In the genomic region with DNA sequence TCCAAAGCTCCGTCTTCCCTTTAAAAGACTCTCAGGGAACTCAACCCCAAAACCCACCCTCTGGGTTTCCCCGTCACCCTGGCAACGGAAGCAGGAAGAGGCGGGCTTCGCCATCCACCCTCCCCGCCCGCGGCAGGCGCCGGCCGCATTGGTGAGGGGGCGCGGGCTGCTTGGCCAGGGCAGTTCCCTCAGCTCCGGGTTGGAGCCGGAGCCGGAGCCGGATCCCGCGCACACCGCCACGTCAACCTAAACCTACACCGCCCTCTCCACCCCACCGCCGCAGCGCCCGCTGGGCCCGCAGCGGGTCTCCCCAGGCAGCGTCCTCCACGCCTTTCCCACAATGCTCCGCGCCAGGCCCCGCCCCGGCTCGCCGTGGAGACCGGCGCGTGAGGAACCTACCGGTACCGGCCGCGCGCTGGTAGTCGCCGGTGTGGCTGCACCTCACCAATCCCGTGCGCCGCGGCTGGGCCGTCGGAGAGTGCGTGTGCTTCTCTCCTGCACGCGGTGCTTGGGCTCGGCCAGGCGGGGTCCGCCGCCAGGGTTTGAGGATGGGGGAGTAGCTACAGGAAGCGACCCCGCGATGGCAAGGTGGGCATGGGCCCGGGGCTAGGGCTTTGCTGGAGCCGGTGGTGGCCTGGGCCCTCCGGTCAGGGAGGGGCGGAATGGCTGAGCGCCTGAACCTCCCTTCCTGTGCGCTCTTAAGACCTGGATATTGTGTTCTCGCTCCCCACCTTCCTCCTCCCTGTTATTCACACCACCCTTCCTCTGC, we compare ENCODE assay signal across 1 cellular context.
TF ChIP-seq lines count a peak whose summit lies in the region.

A gene with protein sequence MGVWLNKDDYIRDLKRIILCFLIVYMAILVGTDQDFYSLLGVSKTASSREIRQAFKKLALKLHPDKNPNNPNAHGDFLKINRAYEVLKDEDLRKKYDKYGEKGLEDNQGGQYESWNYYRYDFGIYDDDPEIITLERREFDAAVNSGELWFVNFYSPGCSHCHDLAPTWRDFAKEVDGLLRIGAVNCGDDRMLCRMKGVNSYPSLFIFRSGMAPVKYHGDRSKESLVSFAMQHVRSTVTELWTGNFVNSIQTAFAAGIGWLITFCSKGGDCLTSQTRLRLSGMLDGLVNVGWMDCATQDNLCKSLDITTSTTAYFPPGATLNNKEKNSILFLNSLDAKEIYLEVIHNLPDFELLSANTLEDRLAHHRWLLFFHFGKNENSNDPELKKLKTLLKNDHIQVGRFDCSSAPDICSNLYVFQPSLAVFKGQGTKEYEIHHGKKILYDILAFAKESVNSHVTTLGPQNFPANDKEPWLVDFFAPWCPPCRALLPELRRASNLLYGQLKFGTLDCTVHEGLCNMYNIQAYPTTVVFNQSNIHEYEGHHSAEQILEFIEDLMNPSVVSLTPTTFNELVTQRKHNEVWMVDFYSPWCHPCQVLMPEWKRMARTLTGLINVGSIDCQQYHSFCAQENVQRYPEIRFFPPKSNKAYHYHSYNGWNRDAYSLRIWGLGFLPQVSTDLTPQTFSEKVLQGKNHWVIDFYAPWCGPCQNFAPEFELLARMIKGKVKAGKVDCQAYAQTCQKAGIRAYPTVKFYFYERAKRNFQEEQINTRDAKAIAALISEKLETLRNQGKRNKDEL (plus strand): TSS at position 362 of the 769 bp plus-strand sequence. CDS start 1,830 bp downstream, outside the sequence.

TF ChIP-seq in K562, 482 proteins besides CTCF, POLR2A, EP300 and RAD21 (continued from another document and continues in another):
- TF ChIP-seq, protein P1, sequence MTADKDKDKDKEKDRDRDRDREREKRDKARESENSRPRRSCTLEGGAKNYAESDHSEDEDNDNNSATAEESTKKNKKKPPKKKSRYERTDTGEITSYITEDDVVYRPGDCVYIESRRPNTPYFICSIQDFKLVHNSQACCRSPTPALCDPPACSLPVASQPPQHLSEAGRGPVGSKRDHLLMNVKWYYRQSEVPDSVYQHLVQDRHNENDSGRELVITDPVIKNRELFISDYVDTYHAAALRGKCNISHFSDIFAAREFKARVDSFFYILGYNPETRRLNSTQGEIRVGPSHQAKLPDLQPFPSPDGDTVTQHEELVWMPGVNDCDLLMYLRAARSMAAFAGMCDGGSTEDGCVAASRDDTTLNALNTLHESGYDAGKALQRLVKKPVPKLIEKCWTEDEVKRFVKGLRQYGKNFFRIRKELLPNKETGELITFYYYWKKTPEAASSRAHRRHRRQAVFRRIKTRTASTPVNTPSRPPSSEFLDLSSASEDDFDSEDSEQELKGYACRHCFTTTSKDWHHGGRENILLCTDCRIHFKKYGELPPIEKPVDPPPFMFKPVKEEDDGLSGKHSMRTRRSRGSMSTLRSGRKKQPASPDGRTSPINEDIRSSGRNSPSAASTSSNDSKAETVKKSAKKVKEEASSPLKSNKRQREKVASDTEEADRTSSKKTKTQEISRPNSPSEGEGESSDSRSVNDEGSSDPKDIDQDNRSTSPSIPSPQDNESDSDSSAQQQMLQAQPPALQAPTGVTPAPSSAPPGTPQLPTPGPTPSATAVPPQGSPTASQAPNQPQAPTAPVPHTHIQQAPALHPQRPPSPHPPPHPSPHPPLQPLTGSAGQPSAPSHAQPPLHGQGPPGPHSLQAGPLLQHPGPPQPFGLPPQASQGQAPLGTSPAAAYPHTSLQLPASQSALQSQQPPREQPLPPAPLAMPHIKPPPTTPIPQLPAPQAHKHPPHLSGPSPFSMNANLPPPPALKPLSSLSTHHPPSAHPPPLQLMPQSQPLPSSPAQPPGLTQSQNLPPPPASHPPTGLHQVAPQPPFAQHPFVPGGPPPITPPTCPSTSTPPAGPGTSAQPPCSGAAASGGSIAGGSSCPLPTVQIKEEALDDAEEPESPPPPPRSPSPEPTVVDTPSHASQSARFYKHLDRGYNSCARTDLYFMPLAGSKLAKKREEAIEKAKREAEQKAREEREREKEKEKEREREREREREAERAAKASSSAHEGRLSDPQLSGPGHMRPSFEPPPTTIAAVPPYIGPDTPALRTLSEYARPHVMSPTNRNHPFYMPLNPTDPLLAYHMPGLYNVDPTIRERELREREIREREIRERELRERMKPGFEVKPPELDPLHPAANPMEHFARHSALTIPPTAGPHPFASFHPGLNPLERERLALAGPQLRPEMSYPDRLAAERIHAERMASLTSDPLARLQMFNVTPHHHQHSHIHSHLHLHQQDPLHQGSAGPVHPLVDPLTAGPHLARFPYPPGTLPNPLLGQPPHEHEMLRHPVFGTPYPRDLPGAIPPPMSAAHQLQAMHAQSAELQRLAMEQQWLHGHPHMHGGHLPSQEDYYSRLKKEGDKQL (CRISPR knock-in tag; IDR thresholded peaks at IDR 0.05; ENCODE audit: borderline replicate concordance), result no peak
- TF ChIP-seq ILF3 (IDR thresholded peaks at IDR 0.05; ENCODE audit: borderline replicate concordance) (no peak), RHOXF2B (CRISPR knock-in tag; conservative IDR thresholded peaks at IDR 0.05) (no peak), HDAC3 (IDR thresholded peaks at IDR 0.05; ENCODE audit: borderline replicate concordance, partially characterized antibody) (no peak), RCOR1 (IDR thresholded peaks at IDR 0.05; ENCODE audit: borderline replicate concordance in 1 of 2, low read depth in 2 of 2, low read length in 2 of 2) (peak in 1 of 2 experiments; percentile 36; a peak in 1 of 4 replicates), ZNF263 (CRISPR knock-in tag; IDR thresholded peaks at IDR 0.05; ENCODE audit: borderline replicate concordance) (no peak; the same call in 1 of the 2 replicates), TBP (optimal IDR thresholded peaks at IDR 0.05; ENCODE audit: low read depth, low read length) (peak; percentile 68), ZKSCAN3 (CRISPR knock-in tag; IDR thresholded peaks at IDR 0.05) (no peak), ETS2 (tag; IDR thresholded peaks at IDR 0.05; ENCODE audit: borderline replicate concordance, poor library complexity, severe bottlenecking) (no peak), GTF2E2 (tag; IDR thresholded peaks at IDR 0.05) (no peak; the same call in 1 of the 2 replicates), SP2 (IDR thresholded peaks at IDR 0.05; ENCODE audit: extremely low read depth, low read depth, low read length, poor library complexity, severe bottlenecking) (no peak), SRSF7 (optimal IDR thresholded peaks at IDR 0.05; ENCODE audit: low read depth, low read length) (no peak), ARHGAP35 (IDR thresholded peaks at IDR 0.05; ENCODE audit: partially characterized antibody) (no peak), IFI16 (CRISPR knock-in tag; IDR thresholded peaks at IDR 0.05) (no peak), ZNF583 (CRISPR knock-in tag; IDR thresholded peaks at IDR 0.05) (no peak), HEY1 (CRISPR knock-in tag; IDR thresholded peaks at IDR 0.05; ENCODE audit: borderline replicate concordance) (no peak), HIVEP1 (CRISPR knock-in tag; IDR thresholded peaks at IDR 0.05) (no peak), ARID2 (IDR thresholded peaks at IDR 0.05) (no peak), RAD51 (IDR thresholded peaks at IDR 0.05; ENCODE audit: borderline replicate concordance, low read depth) (no peak), ZBTB8A (IDR thresholded peaks at IDR 0.05; ENCODE audit: partially characterized antibody) (no peak), PCBP2 (IDR thresholded peaks at IDR 0.05; ENCODE audit: low read depth, low read length, poor library complexity, severe bottlenecking) (no peak), MCM5 (IDR thresholded peaks at IDR 0.05; ENCODE audit: low read depth) (no peak), TARDBP (IDR thresholded peaks at IDR 0.05) (no peak), MAFG (tag; conservative IDR thresholded peaks at IDR 0.05) (no peak), FOXP1 (CRISPR knock-in tag; IDR thresholded peaks at IDR 0.05) (peak; percentile 98), HNRNPUL1 (IDR thresholded peaks at IDR 0.05; ENCODE audit: low read length) (no peak), KAT7 (CRISPR knock-in tag; IDR thresholded peaks at IDR 0.05; ENCODE audit: borderline replicate concordance) (no peak)
- TF ChIP-seq, protein P2, sequence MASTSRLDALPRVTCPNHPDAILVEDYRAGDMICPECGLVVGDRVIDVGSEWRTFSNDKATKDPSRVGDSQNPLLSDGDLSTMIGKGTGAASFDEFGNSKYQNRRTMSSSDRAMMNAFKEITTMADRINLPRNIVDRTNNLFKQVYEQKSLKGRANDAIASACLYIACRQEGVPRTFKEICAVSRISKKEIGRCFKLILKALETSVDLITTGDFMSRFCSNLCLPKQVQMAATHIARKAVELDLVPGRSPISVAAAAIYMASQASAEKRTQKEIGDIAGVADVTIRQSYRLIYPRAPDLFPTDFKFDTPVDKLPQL (IDR thresholded peaks at IDR 0.05; ENCODE audit: extremely low read depth, insufficient read length), result no peak
- TF ChIP-seq, protein P3, sequence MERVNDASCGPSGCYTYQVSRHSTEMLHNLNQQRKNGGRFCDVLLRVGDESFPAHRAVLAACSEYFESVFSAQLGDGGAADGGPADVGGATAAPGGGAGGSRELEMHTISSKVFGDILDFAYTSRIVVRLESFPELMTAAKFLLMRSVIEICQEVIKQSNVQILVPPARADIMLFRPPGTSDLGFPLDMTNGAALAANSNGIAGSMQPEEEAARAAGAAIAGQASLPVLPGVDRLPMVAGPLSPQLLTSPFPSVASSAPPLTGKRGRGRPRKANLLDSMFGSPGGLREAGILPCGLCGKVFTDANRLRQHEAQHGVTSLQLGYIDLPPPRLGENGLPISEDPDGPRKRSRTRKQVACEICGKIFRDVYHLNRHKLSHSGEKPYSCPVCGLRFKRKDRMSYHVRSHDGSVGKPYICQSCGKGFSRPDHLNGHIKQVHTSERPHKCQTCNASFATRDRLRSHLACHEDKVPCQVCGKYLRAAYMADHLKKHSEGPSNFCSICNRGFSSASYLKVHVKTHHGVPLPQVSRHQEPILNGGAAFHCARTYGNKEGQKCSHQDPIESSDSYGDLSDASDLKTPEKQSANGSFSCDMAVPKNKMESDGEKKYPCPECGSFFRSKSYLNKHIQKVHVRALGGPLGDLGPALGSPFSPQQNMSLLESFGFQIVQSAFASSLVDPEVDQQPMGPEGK (CRISPR knock-in tag; IDR thresholded peaks at IDR 0.05; ENCODE audit: borderline replicate concordance), result no peak
- TF ChIP-seq, protein P4, sequence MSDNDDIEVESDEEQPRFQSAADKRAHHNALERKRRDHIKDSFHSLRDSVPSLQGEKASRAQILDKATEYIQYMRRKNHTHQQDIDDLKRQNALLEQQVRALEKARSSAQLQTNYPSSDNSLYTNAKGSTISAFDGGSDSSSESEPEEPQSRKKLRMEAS (CRISPR knock-in tag; IDR thresholded peaks at IDR 0.05), result peak; percentile 89
- TF ChIP-seq, protein P5, sequence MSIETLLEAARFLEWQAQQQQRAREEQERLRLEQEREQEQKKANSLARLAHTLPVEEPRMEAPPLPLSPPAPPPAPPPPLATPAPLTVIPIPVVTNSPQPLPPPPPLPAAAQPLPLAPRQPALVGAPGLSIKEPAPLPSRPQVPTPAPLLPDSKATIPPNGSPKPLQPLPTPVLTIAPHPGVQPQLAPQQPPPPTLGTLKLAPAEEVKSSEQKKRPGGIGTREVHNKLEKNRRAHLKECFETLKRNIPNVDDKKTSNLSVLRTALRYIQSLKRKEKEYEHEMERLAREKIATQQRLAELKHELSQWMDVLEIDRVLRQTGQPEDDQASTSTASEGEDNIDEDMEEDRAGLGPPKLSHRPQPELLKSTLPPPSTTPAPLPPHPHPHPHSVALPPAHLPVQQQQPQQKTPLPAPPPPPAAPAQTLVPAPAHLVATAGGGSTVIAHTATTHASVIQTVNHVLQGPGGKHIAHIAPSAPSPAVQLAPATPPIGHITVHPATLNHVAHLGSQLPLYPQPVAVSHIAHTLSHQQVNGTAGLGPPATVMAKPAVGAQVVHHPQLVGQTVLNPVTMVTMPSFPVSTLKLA (conservative IDR thresholded peaks at IDR 0.05), result peak; percentile 85 to 94
- TF ChIP-seq, protein P6, sequence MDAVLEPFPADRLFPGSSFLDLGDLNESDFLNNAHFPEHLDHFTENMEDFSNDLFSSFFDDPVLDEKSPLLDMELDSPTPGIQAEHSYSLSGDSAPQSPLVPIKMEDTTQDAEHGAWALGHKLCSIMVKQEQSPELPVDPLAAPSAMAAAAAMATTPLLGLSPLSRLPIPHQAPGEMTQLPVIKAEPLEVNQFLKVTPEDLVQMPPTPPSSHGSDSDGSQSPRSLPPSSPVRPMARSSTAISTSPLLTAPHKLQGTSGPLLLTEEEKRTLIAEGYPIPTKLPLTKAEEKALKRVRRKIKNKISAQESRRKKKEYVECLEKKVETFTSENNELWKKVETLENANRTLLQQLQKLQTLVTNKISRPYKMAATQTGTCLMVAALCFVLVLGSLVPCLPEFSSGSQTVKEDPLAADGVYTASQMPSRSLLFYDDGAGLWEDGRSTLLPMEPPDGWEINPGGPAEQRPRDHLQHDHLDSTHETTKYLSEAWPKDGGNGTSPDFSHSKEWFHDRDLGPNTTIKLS (IDR thresholded peaks at IDR 0.05; ENCODE audit: borderline replicate concordance, low read depth), result peak; percentile 98
- TF ChIP-seq, protein P7, sequence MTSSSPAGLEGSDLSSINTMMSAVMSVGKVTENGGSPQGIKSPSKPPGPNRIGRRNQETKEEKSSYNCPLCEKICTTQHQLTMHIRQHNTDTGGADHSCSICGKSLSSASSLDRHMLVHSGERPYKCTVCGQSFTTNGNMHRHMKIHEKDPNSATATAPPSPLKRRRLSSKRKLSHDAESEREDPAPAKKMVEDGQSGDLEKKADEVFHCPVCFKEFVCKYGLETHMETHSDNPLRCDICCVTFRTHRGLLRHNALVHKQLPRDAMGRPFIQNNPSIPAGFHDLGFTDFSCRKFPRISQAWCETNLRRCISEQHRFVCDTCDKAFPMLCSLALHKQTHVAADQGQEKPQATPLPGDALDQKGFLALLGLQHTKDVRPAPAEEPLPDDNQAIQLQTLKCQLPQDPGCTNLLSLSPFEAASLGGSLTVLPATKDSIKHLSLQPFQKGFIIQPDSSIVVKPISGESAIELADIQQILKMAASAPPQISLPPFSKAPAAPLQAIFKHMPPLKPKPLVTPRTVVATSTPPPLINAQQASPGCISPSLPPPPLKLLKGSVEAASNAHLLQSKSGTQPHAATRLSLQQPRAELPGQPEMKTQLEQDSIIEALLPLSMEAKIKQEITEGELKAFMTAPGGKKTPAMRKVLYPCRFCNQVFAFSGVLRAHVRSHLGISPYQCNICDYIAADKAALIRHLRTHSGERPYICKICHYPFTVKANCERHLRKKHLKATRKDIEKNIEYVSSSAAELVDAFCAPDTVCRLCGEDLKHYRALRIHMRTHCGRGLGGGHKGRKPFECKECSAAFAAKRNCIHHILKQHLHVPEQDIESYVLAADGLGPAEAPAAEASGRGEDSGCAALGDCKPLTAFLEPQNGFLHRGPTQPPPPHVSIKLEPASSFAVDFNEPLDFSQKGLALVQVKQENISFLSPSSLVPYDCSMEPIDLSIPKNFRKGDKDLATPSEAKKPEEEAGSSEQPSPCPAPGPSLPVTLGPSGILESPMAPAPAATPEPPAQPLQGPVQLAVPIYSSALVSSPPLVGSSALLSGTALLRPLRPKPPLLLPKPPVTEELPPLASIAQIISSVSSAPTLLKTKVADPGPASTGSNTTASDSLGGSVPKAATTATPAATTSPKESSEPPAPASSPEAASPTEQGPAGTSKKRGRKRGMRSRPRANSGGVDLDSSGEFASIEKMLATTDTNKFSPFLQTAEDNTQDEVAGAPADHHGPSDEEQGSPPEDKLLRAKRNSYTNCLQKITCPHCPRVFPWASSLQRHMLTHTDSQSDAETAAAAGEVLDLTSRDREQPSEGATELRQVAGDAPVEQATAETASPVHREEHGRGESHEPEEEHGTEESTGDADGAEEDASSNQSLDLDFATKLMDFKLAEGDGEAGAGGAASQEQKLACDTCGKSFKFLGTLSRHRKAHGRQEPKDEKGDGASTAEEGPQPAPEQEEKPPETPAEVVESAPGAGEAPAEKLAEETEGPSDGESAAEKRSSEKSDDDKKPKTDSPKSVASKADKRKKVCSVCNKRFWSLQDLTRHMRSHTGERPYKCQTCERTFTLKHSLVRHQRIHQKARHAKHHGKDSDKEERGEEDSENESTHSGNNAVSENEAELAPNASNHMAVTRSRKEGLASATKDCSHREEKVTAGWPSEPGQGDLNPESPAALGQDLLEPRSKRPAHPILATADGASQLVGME (CRISPR knock-in tag; IDR thresholded peaks at IDR 0.05), result peak; percentile 17; the same call in 1 of the 2 replicates
